ENCODE assay signal across 8 cellular contexts in genomic region chr1:3898994-3899775, GRCh38. TPM values are rescaled to one million over a fixed set of nuclear protein-coding genes. Genes with fewer than 3 reads are reported as not detected.
DNase-seq lines count a peak whose midpoint lies in the region; ATAC-seq and FAIRE-seq lines count a peak whose summit lies in the region.

No MANE protein-coding gene starts in this region.

- H3K4me3 ChIP-seq in iPS DF 6.9 (ENCODE audit: low read length) = peak overlapping the region; percentile 86

- POLR2A ChIA-PET in activated CD4-positive, alpha-beta memory T cell treated with anti-CD3 and anti-CD28 coated beads, Interleukin-2, amount 10 ng/mL, durations not matched to agents 7 days and 5 days (lab: Charles Lee) = interaction anchor here (0.9 to 3.2 kb wide), 7 partner anchors 8 to 106 kb away, joined by 3 to 21 read pairs (median 6); partner anchors contain the start of genes CEP104, DFFB and LRRC47

- WGBS in iPS DF 6.9 (ENCODE audit: insufficient coverage, insufficient read length) = no CpG with 5 or more reads among the region's 11 CpGs

- H3K4me1 ChIP-seq in iPS DF 6.9 (ENCODE audit: control insufficient read depth, insufficient read depth, low read length) = no peaks in the 10 kb centered on the region

- no peaks in the 10 kb centered on the region for H3K27me3 ChIP-seq in iPS DF 6.9 (ENCODE audit: control insufficient read depth, insufficient read depth, low read length)

- in situ Hi-C loops in ACHN (cut with HindIII; ENCODE audit: low pct_ligation_motif_present, low pct_unique_long_range_greater_than_20kb, low sequenced_read_pairs) = no loop called here

- peak; percentile 35 for DNase-seq in ACHN
- no peak for DNase-seq in GM19239 (ENCODE audit: insufficient read length, low spot score)
- DNase-seq in activated CD4-positive, alpha-beta memory T cell treated with anti-CD3 and anti-CD28 coated beads, Interleukin-2, amount 10 ng/mL, durations not matched to agents 7 days and 5 days = no peak
- DNase-seq in iPS DF 6.9 (ENCODE audit: low read depth, low spot score) = no peak
- no peak for DNase-seq in stimulated activated naive B cell treated with anti-CD40 and anti-IgM and Interleukin-4, amounts not matched to agents 10 μg/mL and 1 μg/mL and 100 μg/mL, for 72 hours
- DNase-seq in NCI-H1048 (lab: John Stamatoyannopoulos, UW) = no peak

- peak overlapping the region; percentile 94 for H3K4me3 Mint-ChIP-seq in activated CD4-positive, alpha-beta memory T cell treated with anti-CD3 and anti-CD28 coated beads, Interleukin-2, amount 10 ng/mL, durations not matched to agents 7 days and 5 days
- H3K4me3 Mint-ChIP-seq in stimulated activated naive B cell treated with anti-CD40 and anti-IgM and Interleukin-4, amounts not matched to agents 10 μg/mL and 1 μg/mL and 100 μg/mL, for 72 hours = peak overlapping the region; percentile 87 to 97

- peaks cover 6% of the 10 kb centered on the region for H3K9me3 Mint-ChIP-seq in activated CD4-positive, alpha-beta memory T cell treated with anti-CD3 and anti-CD28 coated beads, Interleukin-2, amount 10 ng/mL, durations not matched to agents 7 days and 5 days
- peaks cover 5 to 8% of the 10 kb centered on the region in 2 donors for H3K9me3 Mint-ChIP-seq in stimulated activated naive B cell treated with anti-CD40 and anti-IgM and Interleukin-4, amounts not matched to agents 10 μg/mL and 1 μg/mL and 100 μg/mL, for 72 hours

- H3K36me3 Mint-ChIP-seq in activated CD4-positive, alpha-beta memory T cell treated with anti-CD3 and anti-CD28 coated beads, Interleukin-2, amount 10 ng/mL, durations not matched to agents 7 days and 5 days (ENCODE audit: low read depth) = peaks cover 15% of the 10 kb centered on the region
- peaks cover 21 to 30% of the 10 kb centered on the region in 2 donors for H3K36me3 Mint-ChIP-seq in stimulated activated naive B cell treated with anti-CD40 and anti-IgM and Interleukin-4, amounts not matched to agents 10 μg/mL and 1 μg/mL and 100 μg/mL, for 72 hours

- ATAC-seq in stimulated activated naive B cell treated with anti-CD40 and anti-IgM and Interleukin-4, amounts not matched to agents 10 μg/mL and 1 μg/mL and 100 μg/mL, for 72 hours (replicated peaks) = no peak
- ATAC-seq in GM19324 (IDR thresholded peaks at IDR 0.05; ENCODE audit: low FRiP score, unreplicated experiment) (no peak), GM21825 (IDR thresholded peaks at IDR 0.05; ENCODE audit: unreplicated experiment) (no peak)

- H3K27me3 Mint-ChIP-seq in activated CD4-positive, alpha-beta memory T cell treated with anti-CD3 and anti-CD28 coated beads, Interleukin-2, amount 10 ng/mL, durations not matched to agents 7 days and 5 days = no peaks in the 10 kb centered on the region
- H3K27me3 Mint-ChIP-seq in stimulated activated naive B cell treated with anti-CD40 and anti-IgM and Interleukin-4, amounts not matched to agents 10 μg/mL and 1 μg/mL and 100 μg/mL, for 72 hours = no peaks in the 10 kb centered on the region

- peaks cover 50% of the 10 kb centered on the region for H3K4me1 Mint-ChIP-seq in activated CD4-positive, alpha-beta memory T cell treated with anti-CD3 and anti-CD28 coated beads, Interleukin-2, amount 10 ng/mL, durations not matched to agents 7 days and 5 days
- peaks cover 15 to 39% of the 10 kb centered on the region in 2 donors for H3K4me1 Mint-ChIP-seq in stimulated activated naive B cell treated with anti-CD40 and anti-IgM and Interleukin-4, amounts not matched to agents 10 μg/mL and 1 μg/mL and 100 μg/mL, for 72 hours

- no peak overlapping the region for H3K27ac ChIP-seq in iPS DF 6.9 (ENCODE audit: low read length)

- FAIRE-seq in GM19239 (lab: Jason Lieb, UNC) = peak; percentile 35

- no peaks in the 10 kb centered on the region for H3K9me3 ChIP-seq in iPS DF 6.9 (ENCODE audit: control insufficient read depth, insufficient read depth, low read length)

- no peaks in the 10 kb centered on the region for H3K36me3 ChIP-seq in iPS DF 6.9 (ENCODE audit: control insufficient read depth, insufficient read depth, low read length)

- peak overlapping the region; percentile 99 for H3K27ac Mint-ChIP-seq in activated CD4-positive, alpha-beta memory T cell treated with anti-CD3 and anti-CD28 coated beads, Interleukin-2, amount 10 ng/mL, durations not matched to agents 7 days and 5 days
- peak overlapping the region; percentile 99 for H3K27ac Mint-ChIP-seq in stimulated activated naive B cell treated with anti-CD40 and anti-IgM and Interleukin-4, amounts not matched to agents 10 μg/mL and 1 μg/mL and 100 μg/mL, for 72 hours

- CTCF ChIA-PET in activated CD4-positive, alpha-beta memory T cell treated with anti-CD3 and anti-CD28 coated beads, Interleukin-2, amount 10 ng/mL, durations not matched to agents 7 days and 5 days (lab: Charles Lee) = interaction anchor here (0.9 to 2.1 kb wide), 6 partner anchors 8 to 44 kb away, joined by 3 to 10 read pairs (median 4); partner anchors contain the start of genes CEP104 and DFFB

RNA-seq across cellular contexts. Expression of gene C1orf174, which starts 0.9 kb away (rescaled TPM):
- 10 to 100 TPM; 24.1 to 25.5 TPM for total RNA-seq in activated CD4-positive, alpha-beta memory T cell treated with anti-CD3 and anti-CD28 coated beads, Interleukin-2, amount 10 ng/mL, durations not matched to agents 7 days and 5 days

RNA-seq across cellular contexts. Expression of gene DFFB, which starts 41.9 kb away (rescaled TPM):
- 1 to 10 TPM; 9.0 to 9.5 TPM for total RNA-seq in activated CD4-positive, alpha-beta memory T cell treated with anti-CD3 and anti-CD28 coated beads, Interleukin-2, amount 10 ng/mL, durations not matched to agents 7 days and 5 days

RNA-seq across cellular contexts. Expression of gene CEP104, which starts 42.2 kb away (rescaled TPM):
- total RNA-seq in activated CD4-positive, alpha-beta memory T cell treated with anti-CD3 and anti-CD28 coated beads, Interleukin-2, amount 10 ng/mL, durations not matched to agents 7 days and 5 days = 10 to 100 TPM; 43.0 to 46.0 TPM
